18 cellular contexts compared by ENCODE assay signal in genomic region chr12:92519284-92519683, GRCh38.
"Had no signal": no experiment of that assay in that cellular context is flagged by ENCODE, and none has a peak within 500 bp of the region (broad histone marks: within the 10 kb centered on the region; RNA-seq: fewer than 3 reads in every experiment).

No MANE protein-coding gene starts in this region.

- H3K4me3 Mint-ChIP-seq: activated CD8-positive, alpha-beta T cell treated with anti-CD3 and anti-CD28 coated beads for 36 hours; type B pancreatic cell had no signal

- FAIRE-seq: astrocyte had no signal

- ATAC-seq: activated CD8-positive, alpha-beta T cell treated with anti-CD3 and anti-CD28 coated beads for 36 hours; left lobe of liver had no signal

- H3K36me3 Mint-ChIP-seq: type B pancreatic cell had no signal

- H3K27ac Mint-ChIP-seq: activated CD8-positive, alpha-beta T cell treated with anti-CD3 and anti-CD28 coated beads for 36 hours; type B pancreatic cell had no signal

- H3K27me3 Mint-ChIP-seq: activated CD8-positive, alpha-beta T cell treated with anti-CD3 and anti-CD28 coated beads for 36 hours; type B pancreatic cell had no signal

- DNase-seq: activated CD4-positive, alpha-beta T cell treated with anti-CD3 and anti-CD28 coated beads for 1 hour; activated CD8-positive, alpha-beta T cell treated with anti-CD3 and anti-CD28 coated beads for 36 hours; activated effector memory CD4-positive, alpha-beta T cell treated with anti-CD3 and anti-CD28 coated beads, Interleukin-2, amount 50 U/mL, for 16 hours; activated naive CD4-positive, alpha-beta T cell treated with anti-CD3 and anti-CD28 coated beads, Interleukin-2, amount 50 U/mL, for 16 hours; activated T-cell treated with anti-CD3 and anti-CD28 coated beads, Interleukin-2, amount 50 U/mL, for 1 hour; adrenal gland; effector CD8-positive, alpha-beta T cell; mammary epithelial cell; retina; SHP77 treated with DMSO at 0.1 percent for 48 hours; stimulated activated CD4-positive, alpha-beta T cell treated with anti-CD3 and anti-CD28 coated beads, Interleukin-2, amount 100 ng/mL, for 24 hours; stomach; T-helper 1 cell; testis had no signal

- H3K9me3 ChIP-seq: adrenal gland, breast epithelium, stomach, testis had no signal

- H3K4me3 ChIP-seq: adrenal gland, breast epithelium, stomach, testis had no signal
